Comparison of ENCODE assay signal across 11 cellular contexts in genomic region chr3:60064210-60065178, GRCh38.
DNase-seq lines count a peak whose midpoint lies in the region; ATAC-seq, FAIRE-seq and TF ChIP-seq lines count a peak whose summit lies in the region.
"Had no signal": no experiment of that assay in that cellular context is flagged by ENCODE, and none has a peak within 500 bp of the region (broad histone marks: within the 10 kb centered on the region; RNA-seq: fewer than 3 reads in every experiment).

No MANE protein-coding gene starts in this region.

- TF ChIP-seq CTCF in IMR-90 (conservative IDR thresholded peaks at IDR 0.05; ENCODE audit: low read depth, low read length) (no peak), K562 (IDR thresholded peaks at IDR 0.05 in 2 of 3, conservative IDR thresholded peaks at IDR 0.05 in 1 of 3; ENCODE audit: insufficient read depth in 2 of 3, low read depth in 1 of 3, low read length in 3 of 3) (no peak), H9 (conservative IDR thresholded peaks at IDR 0.05) (no peak)

- peaks cover 0 to 6% (median 0%) of the 10 kb centered on the region in 11 donors for H3K9me3 Mint-ChIP-seq in naive thymus-derived CD4-positive, alpha-beta T cell
- no peaks in the 10 kb centered on the region for H3K9me3 Mint-ChIP-seq in H9

- FAIRE-seq in K562 (lab: Jason Lieb, UNC): no peak

- H3K4me1 Mint-ChIP-seq in naive thymus-derived CD4-positive, alpha-beta T cell: peaks cover 28 to 96% (median 87%) of the 10 kb centered on the region in 7 donors
- H3K4me1 Mint-ChIP-seq in H9: peaks cover 0 to 2% of the 10 kb centered on the region in 2 experiments; a peak in 1 of 4 replicates

- TF ChIP-seq EP300 in K562 (IDR thresholded peaks at IDR 0.05; ENCODE audit: low read length): no peak

- H3K4me3 ChIP-seq in IMR-90 (ENCODE audit: insufficient read depth, low read depth, low read length) (no peak overlapping the region), K562 (no peak overlapping the region)
- H3K4me3 ChIP-seq in naive thymus-derived CD4-positive, alpha-beta T cell (ENCODE audit: low read length): peak overlapping the region; percentile 25
- H3K4me3 ChIP-seq: SK-N-MC had no signal

- no CpG with 5 or more reads among the region's 3 CpGs for WGBS in IMR-90 (ENCODE audit: extremely low coverage in 2 of 2, insufficient read length in 1 of 2), 2 experiments
- WGBS in K562 (ENCODE audit: insufficient coverage, low coverage, missing lambda C conversion rate): 26% methylated on average over 3 of the region's 3 CpGs
- no CpG with 5 or more reads among the region's 3 CpGs for WGBS in H9 (ENCODE audit: extremely low coverage, insufficient read length, low lambda C conversion rate)

- no peak overlapping the region for H3K23ac ChIP-seq in IMR-90 (ENCODE audit: low read depth, low read length)
- H3K23ac ChIP-seq in H9 (ENCODE audit: insufficient read length, low read depth, low read length): no peak overlapping the region

- H3K9me1 ChIP-seq in IMR-90 (ENCODE audit: insufficient read depth, low read length): no peaks in the 10 kb centered on the region
- H3K9me1 ChIP-seq in K562 (ENCODE audit: control insufficient read depth, insufficient read depth, low read length): no peaks in the 10 kb centered on the region

- H3K27ac Mint-ChIP-seq in naive thymus-derived CD4-positive, alpha-beta T cell: peak overlapping the region; percentile 88 to 99 (median 96)
- no peak overlapping the region for H3K27ac Mint-ChIP-seq in H9

- dilution Hi-C loops in IMR-90 (cut with HindIII; ENCODE audit: low sequenced_read_pairs, unreplicated experiment): no loop called here

- in situ Hi-C loops in Caki2 (cut with HindIII; ENCODE audit: low pct_unique_long_range_greater_than_20kb, low sequenced_read_pairs) (no loop called here), IMR-90 (cut with MboI; ENCODE audit: low sequenced_read_pairs) (no loop called here), K562 (cut with MboI) (no loop called here)

- peaks cover 4 to 44% (median 19%) of the 10 kb centered on the region in 5 donors for H3K36me3 Mint-ChIP-seq in naive thymus-derived CD4-positive, alpha-beta T cell
- no peaks in the 10 kb centered on the region for H3K36me3 Mint-ChIP-seq in H9 (ENCODE audit: insufficient read depth in 1 of 3, low read depth in 3 of 3)

- intact Hi-C loops in IMR-90 (cut with micrococcal nuclease): no loop called here
- intact Hi-C loops in K562 (cut with micrococcal nuclease): no loop called here
- intact Hi-C loops in naive thymus-derived CD4-positive, alpha-beta T cell (cut with micrococcal nuclease): loop anchor here (1.0 to 5.0 kb wide), 9 partner anchors 8 to 54 kb away; no protein-coding TSS in a partner anchor

- H3K79me2 ChIP-seq in K562 (ENCODE audit: control insufficient read depth, insufficient read depth, low read length): no peaks in the 10 kb centered on the region
- H3K79me2 ChIP-seq in H9 (ENCODE audit: insufficient read depth, low read length): no peaks in the 10 kb centered on the region
- H3K79me2 ChIP-seq: parathyroid adenoma had no signal

- DNase-seq in Caki2 (ENCODE audit: low read depth) (peak; percentile 8), IMR-90 (peak; percentile 61), K562 (ENCODE audit: extremely low read depth in 1 of 4, low spot score in 3 of 4) (peak in 1 of 4 experiments; percentile 4), DMS 273 treated with DMSO at 0.1 percent for 48 hours (lab: John Stamatoyannopoulos, UW) (no peak), H9 (no peak), NCI-H146 treated with DMSO at 0.1 percent for 48 hours (lab: John Stamatoyannopoulos, UW; ENCODE audit: unreplicated experiment) (no peak)
- DNase-seq in naive thymus-derived CD4-positive, alpha-beta T cell: peak in 3 of 9 donors; percentile 48 to 52 (median 48)

- H2BK12ac ChIP-seq in H9 (ENCODE audit: insufficient read length, low read depth, low read length): no peak overlapping the region

- POLR2A ChIA-PET in IMR-90 (lab: Charles Lee; ENCODE audit: unreplicated experiment): no interaction called here
- POLR2A ChIA-PET in K562 (lab: Yijun Ruan, JAX): no interaction called here
- POLR2A ChIA-PET in naive thymus-derived CD4-positive, alpha-beta T cell (lab: Charles Lee): interaction anchor here (0.5 to 13.0 kb wide), 11 partner anchors 9 to 443 kb away, joined by 3 to 213 read pairs (median 4); no protein-coding TSS in a partner anchor

- H3K18ac ChIP-seq in IMR-90 (ENCODE audit: low read depth, low read length): no peak overlapping the region
- no peak overlapping the region for H3K18ac ChIP-seq in H9 (ENCODE audit: insufficient read length, low read depth, low read length)

- H2BK5ac ChIP-seq in IMR-90 (ENCODE audit: low read depth, low read length, poor library complexity, severe bottlenecking) (no peak overlapping the region), H9 (ENCODE audit: insufficient read length, low read length) (no peak overlapping the region)

- no peaks in the 10 kb centered on the region for H3K79me1 ChIP-seq in IMR-90 (ENCODE audit: low read depth in 1 of 2, low read length in 2 of 2)
- H3K79me1 ChIP-seq in H9 (ENCODE audit: insufficient read depth, low read depth, low read length, poor library complexity, severe bottlenecking): no peaks in the 10 kb centered on the region

- BruUV-seq in IMR-90 (replicated peaks; lab: Mats Ljungman, UMichigan) (no TSS peak), K562 (replicated peaks; lab: Mats Ljungman, UMichigan) (no TSS peak)

- H4K91ac ChIP-seq in IMR-90 (ENCODE audit: insufficient read depth, low read depth, low read length) (no peak overlapping the region), H9 (ENCODE audit: insufficient read length, low read depth, low read length) (no peak overlapping the region)

- H2AFZ ChIP-seq in IMR-90 (replicated peaks; ENCODE audit: low read length, poor library complexity) (no peak overlapping the region), K562 (ENCODE audit: low read depth, low read length) (no peak overlapping the region), H9 (ENCODE audit: low read length) (no peak overlapping the region)
- H2AFZ ChIP-seq: parathyroid adenoma had no signal

- H3K4ac ChIP-seq in IMR-90 (ENCODE audit: low read depth, low read length): no peak overlapping the region
- H3K4ac ChIP-seq in H9 (ENCODE audit: low read depth, low read length): no peak overlapping the region

- no peak overlapping the region for H3K56ac ChIP-seq in IMR-90 (ENCODE audit: extremely low read depth, insufficient read depth, low read length)
- H3K56ac ChIP-seq in H9 (ENCODE audit: insufficient read length, low read depth, low read length): no peak overlapping the region

- H3K4me3 Mint-ChIP-seq in naive thymus-derived CD4-positive, alpha-beta T cell: peak overlapping the region; percentile 5 to 81 (median 74)
- no peak overlapping the region for H3K4me3 Mint-ChIP-seq in H9

- H3K9me3 ChIP-seq in IMR-90 (ENCODE audit: control insufficient read depth, insufficient read depth, low read length): no peaks in the 10 kb centered on the region
- no peaks in the 10 kb centered on the region for H3K9me3 ChIP-seq in K562 (replicated peaks; ENCODE audit: control insufficient read depth, insufficient read depth, low read depth, low read length)
- H3K9me3 ChIP-seq in naive thymus-derived CD4-positive, alpha-beta T cell (ENCODE audit: control insufficient read depth in 2 of 3, low read length in 3 of 3): no peaks in the 10 kb centered on the region
- no peaks in the 10 kb centered on the region for H3K9me3 ChIP-seq in H9 (ENCODE audit: control insufficient read depth, low read depth, low read length)

- H2AK5ac ChIP-seq in IMR-90 (ENCODE audit: low read depth, low read length) (no peak overlapping the region), H9 (ENCODE audit: insufficient read length, low read length) (no peak overlapping the region)

- H3K14ac ChIP-seq in IMR-90 (replicated peaks; ENCODE audit: low read depth, low read length) (no peak overlapping the region), H9 (ENCODE audit: insufficient read depth, low read length) (no peak overlapping the region)

- H3K36me3 ChIP-seq in IMR-90 (ENCODE audit: control insufficient read depth, insufficient read depth, low read length): no peaks in the 10 kb centered on the region
- no peaks in the 10 kb centered on the region for H3K36me3 ChIP-seq in K562 (ENCODE audit: control insufficient read depth, insufficient read depth, low read length)
- H3K36me3 ChIP-seq in naive thymus-derived CD4-positive, alpha-beta T cell (ENCODE audit: control insufficient read depth in 2 of 3, insufficient read depth in 3 of 3, low read length in 3 of 3): peaks cover 0 to 4% (median 0%) of the 10 kb centered on the region in 3 experiments

- no peaks in the 10 kb centered on the region for H3K27me3 ChIP-seq in IMR-90 (ENCODE audit: control insufficient read depth, insufficient read depth, low read length)
- H3K27me3 ChIP-seq in K562 (ENCODE audit: control insufficient read depth in 2 of 2, insufficient read depth in 2 of 2, low read length in 2 of 2): no peaks in the 10 kb centered on the region
- H3K27me3 ChIP-seq in naive thymus-derived CD4-positive, alpha-beta T cell (ENCODE audit: control insufficient read depth in 2 of 2, insufficient read depth in 2 of 2, low read length in 2 of 2): no peaks in the 10 kb centered on the region
- H3K27me3 ChIP-seq in H9 (ENCODE audit: insufficient read depth, low read length): no peaks in the 10 kb centered on the region

- H2BK20ac ChIP-seq in IMR-90 (ENCODE audit: low read depth, low read length): no peak overlapping the region
- H2BK20ac ChIP-seq in H9 (ENCODE audit: low read depth, low read length, poor library complexity, severe bottlenecking): no peak overlapping the region

- no peaks in the 10 kb centered on the region for H3K23me2 ChIP-seq in H9 (ENCODE audit: insufficient read length, low read depth, low read length, poor library complexity, severe bottlenecking)

- ATAC-seq in IMR-90 (ENCODE audit: low read depth) (peak; percentile 73), K562 (no peak), GM21515 (IDR thresholded peaks at IDR 0.05; ENCODE audit: unreplicated experiment) (no peak)
- ATAC-seq in naive thymus-derived CD4-positive, alpha-beta T cell: peak; percentile 77

- H3K9ac ChIP-seq in IMR-90 (ENCODE audit: low read depth, low read length): no peak overlapping the region
- no peak overlapping the region for H3K9ac ChIP-seq in K562 (ENCODE audit: insufficient read depth in 1 of 2, low read depth in 2 of 2, low read length in 2 of 2)
- H3K9ac ChIP-seq in H9 (ENCODE audit: extremely low read depth, insufficient read length, low read length): no peak overlapping the region
- H3K9ac ChIP-seq: parathyroid adenoma had no signal

- no peaks in the 10 kb centered on the region for H4K20me1 ChIP-seq in IMR-90 (ENCODE audit: insufficient read depth, low read length)
- H4K20me1 ChIP-seq in K562 (replicated peaks; ENCODE audit: control insufficient read depth, insufficient read depth, low read length): no peaks in the 10 kb centered on the region
- H4K20me1 ChIP-seq in H9 (ENCODE audit: control insufficient read depth, insufficient read depth, insufficient read length): no peaks in the 10 kb centered on the region

- TF ChIP-seq POLR2A in IMR-90 (IDR thresholded peaks at IDR 0.05; ENCODE audit: low read depth, low read length): no peak
- no peak for TF ChIP-seq POLR2A in K562 (conservative IDR thresholded peaks at IDR 0.05)

- TF ChIP-seq RAD21 in IMR-90 (IDR thresholded peaks at IDR 0.05; ENCODE audit: low read length): no peak
- TF ChIP-seq RAD21 in K562 (CRISPR knock-in tag; conservative IDR thresholded peaks at IDR 0.05 in 1 of 2, IDR thresholded peaks at IDR 0.05 in 1 of 2): no peak

- H2BK120ac ChIP-seq in IMR-90 (ENCODE audit: low read depth, low read length): no peak overlapping the region
- no peak overlapping the region for H2BK120ac ChIP-seq in H9 (ENCODE audit: low read depth, low read length, poor library complexity, severe bottlenecking)

- no peak overlapping the region for H2BK15ac ChIP-seq in IMR-90 (ENCODE audit: low read depth, low read length)
- H2BK15ac ChIP-seq in H9 (ENCODE audit: low read depth, low read length): no peak overlapping the region

- no peak overlapping the region for H3T11ph ChIP-seq in H9 (ENCODE audit: low read length)

- H4K8ac ChIP-seq in IMR-90 (ENCODE audit: low read depth in 2 of 2, low read length in 2 of 2) (no peak overlapping the region), H9 (replicated peaks; ENCODE audit: insufficient read length, low read depth, low read length) (no peak overlapping the region)

- H2AK9ac ChIP-seq in IMR-90 (replicated peaks; ENCODE audit: low read depth, low read length, poor library complexity): no peak overlapping the region

- CTCF ChIA-PET in IMR-90 (lab: Yijun Ruan, JAX) (no interaction called here), K562 (lab: Yijun Ruan, JAX; ENCODE audit: low intra/inter-chr PET ratio) (no interaction called here)
- CTCF ChIA-PET in naive thymus-derived CD4-positive, alpha-beta T cell (lab: Charles Lee): interaction anchor here (0.8 to 2.4 kb wide), 7 partner anchors 9 to 54 kb away, joined by 3 to 8 read pairs (median 4); no protein-coding TSS in a partner anchor

- no peak overlapping the region for H3K27ac ChIP-seq in IMR-90 (ENCODE audit: insufficient read depth, low read length)
- H3K27ac ChIP-seq in K562 (ENCODE audit: extremely low read depth, low read depth, low read length): no peak overlapping the region
- peak overlapping the region; percentile 71 for H3K27ac ChIP-seq in naive thymus-derived CD4-positive, alpha-beta T cell (ENCODE audit: low read depth, low read length)
- no peak overlapping the region for H3K27ac ChIP-seq in H9 (ENCODE audit: insufficient read length, low read depth, low read length)
- H3K27ac ChIP-seq: HL-60, parathyroid adenoma, SK-N-MC had no signal

- H3K27me3 Mint-ChIP-seq in naive thymus-derived CD4-positive, alpha-beta T cell: no peaks in the 10 kb centered on the region
- H3K27me3 Mint-ChIP-seq in H9 (ENCODE audit: low read depth): no peaks in the 10 kb centered on the region

- H4K5ac ChIP-seq in IMR-90 (ENCODE audit: low read depth, low read length): no peak overlapping the region
- H4K5ac ChIP-seq in H9 (ENCODE audit: insufficient read length, low read depth, low read length): no peak overlapping the region

- H3K4me1 ChIP-seq in IMR-90 (ENCODE audit: control insufficient read depth, insufficient read depth, low read length): no peaks in the 10 kb centered on the region
- H3K4me1 ChIP-seq in K562 (replicated peaks in 1 of 2; ENCODE audit: control insufficient read depth in 2 of 2, insufficient read depth in 2 of 2, low read length in 2 of 2): no peaks in the 10 kb centered on the region
- H3K4me1 ChIP-seq in naive thymus-derived CD4-positive, alpha-beta T cell (ENCODE audit: control insufficient read depth in 2 of 2, insufficient read depth in 2 of 2, low read length in 2 of 2): peaks cover 17 to 68% of the 10 kb centered on the region in 2 donors
- H3K4me1 ChIP-seq in H9 (ENCODE audit: insufficient read depth, low read length): no peaks in the 10 kb centered on the region
- H3K4me1 ChIP-seq: parathyroid adenoma had no signal

- H3K4me2 ChIP-seq in IMR-90 (ENCODE audit: low read depth, low read length) (no peak overlapping the region), K562 (ENCODE audit: insufficient read depth, low read length) (no peak overlapping the region), H9 (ENCODE audit: insufficient read depth, insufficient read length, low read length) (no peak overlapping the region)

Comparison
In these comparisons a context has a peak if more than half of its experiments do, and no peak if none do; other contexts are left out.
1. DNase-seq: peak in Caki2 (single experiment) and IMR-90 (single experiment); none in DMS 273 treated with DMSO at 0.1 percent for 48 hours (single experiment), H9 (single experiment) and NCI-H146 treated with DMSO at 0.1 percent for 48 hours (single experiment).
2. ATAC-seq: peak in IMR-90 (single experiment) and naive thymus-derived CD4-positive, alpha-beta T cell (single experiment); none in K562 (single experiment) and GM21515 (single experiment).
3. H3K27ac Mint-ChIP-seq: peak in naive thymus-derived CD4-positive, alpha-beta T cell (9 of 9); none in H9 (0 of 3).
4. H3K4me3 Mint-ChIP-seq: peak in naive thymus-derived CD4-positive, alpha-beta T cell (10 of 10); none in H9 (0 of 2).
5. intact Hi-C loops: an anchor here in naive thymus-derived CD4-positive, alpha-beta T cell (1.0 to 5.0 kb wide); none called in IMR-90 and K562.